ENCODE assay signal across 26 cellular contexts in genomic region chr12:131443019-131444000, GRCh38.
"Had no signal": no experiment of that assay in that cellular context is flagged by ENCODE, and none has a peak within 500 bp of the region (broad histone marks: within the 10 kb centered on the region; RNA-seq: fewer than 3 reads in every experiment).

No MANE protein-coding gene starts in this region.

- H3K36me3 ChIP-seq: esophagus muscularis mucosa, gastroesophageal sphincter, heart right ventricle, neutrophil, thoracic aorta, tibial nerve, upper lobe of left lung had no signal

- H3K4me3 ChIP-seq: dorsolateral prefrontal cortex, esophagus muscularis mucosa, gastroesophageal sphincter, heart right ventricle, smooth muscle cell, thoracic aorta, tibial nerve, upper lobe of left lung had no signal

- H3K27me3 Mint-ChIP-seq: progenitor cell of endocrine pancreas had no signal

- DNase-seq: central memory CD4-positive, alpha-beta T cell; dorsolateral prefrontal cortex; effector CD8-positive, alpha-beta T cell; foreskin keratinocyte; heart right ventricle; hippocampal formation; kidney glomerular epithelial cell; left colon; mammary epithelial cell; mesendoderm; natural killer cell; stimulated activated CD4-positive, alpha-beta T cell treated with anti-CD3 and anti-CD28 coated beads, Interleukin-2, amount 100 ng/mL, for 24 hours; stimulated activated CD4-positive, alpha-beta T cell treated with anti-CD3 and anti-CD28 coated beads, Interleukin-4, amount 100 ng/mL, for 24 hours; stimulated activated naive CD4-positive, alpha-beta T cell treated with Interleukin-2 at 50 U/mL for 16 hours; substantia nigra had no signal

- H3K4me2 ChIP-seq: smooth muscle cell had no signal

- H3K4me1 Mint-ChIP-seq: stimulated activated effector memory CD8-positive, alpha-beta T cell treated with anti-CD3 and anti-CD28 coated beads, Interleukin-12 subunit alpha, Interleukin-12 subunit beta, amount 100 ng/mL, for 72 hours had no signal

- ATAC-seq: foreskin keratinocyte; gastroesophageal sphincter; left colon; natural killer cell; sciatic nerve; stimulated activated effector memory CD8-positive, alpha-beta T cell treated with anti-CD3 and anti-CD28 coated beads, Interleukin-12 subunit alpha, Interleukin-12 subunit beta, amount 100 ng/mL, for 72 hours had no signal

- H3K9me3 ChIP-seq: neutrophil, thoracic aorta, upper lobe of left lung had no signal

- H3K9ac ChIP-seq: parathyroid adenoma had no signal

- H3K36me3 Mint-ChIP-seq: natural killer cell; stimulated activated effector memory CD8-positive, alpha-beta T cell treated with anti-CD3 and anti-CD28 coated beads, Interleukin-12 subunit alpha, Interleukin-12 subunit beta, amount 100 ng/mL, for 72 hours had no signal

- H3K9me3 Mint-ChIP-seq: natural killer cell; stimulated activated effector memory CD8-positive, alpha-beta T cell treated with anti-CD3 and anti-CD28 coated beads, Interleukin-12 subunit alpha, Interleukin-12 subunit beta, amount 100 ng/mL, for 72 hours had no signal

- H3K79me2 ChIP-seq: parathyroid adenoma had no signal

- H3K27ac Mint-ChIP-seq: natural killer cell; progenitor cell of endocrine pancreas; stimulated activated effector memory CD8-positive, alpha-beta T cell treated with anti-CD3 and anti-CD28 coated beads, Interleukin-12 subunit alpha, Interleukin-12 subunit beta, amount 100 ng/mL, for 72 hours had no signal

- H3K27ac ChIP-seq: dorsolateral prefrontal cortex, esophagus muscularis mucosa, foreskin keratinocyte, gastroesophageal sphincter, heart right ventricle, neutrophil, parathyroid adenoma, thoracic aorta, tibial nerve, upper lobe of left lung had no signal

- H3K4me3 Mint-ChIP-seq: natural killer cell; stimulated activated effector memory CD8-positive, alpha-beta T cell treated with anti-CD3 and anti-CD28 coated beads, Interleukin-12 subunit alpha, Interleukin-12 subunit beta, amount 100 ng/mL, for 72 hours had no signal

- H3K27me3 ChIP-seq: foreskin keratinocyte, neutrophil, tibial nerve, upper lobe of left lung had no signal

- H3K4me1 ChIP-seq: esophagus muscularis mucosa, foreskin keratinocyte, gastroesophageal sphincter, heart right ventricle, parathyroid adenoma, tibial nerve, upper lobe of left lung had no signal

- H2AFZ ChIP-seq: parathyroid adenoma had no signal
